Comparison of ENCODE assay signal across 1 cellular context in the genomic region with DNA sequence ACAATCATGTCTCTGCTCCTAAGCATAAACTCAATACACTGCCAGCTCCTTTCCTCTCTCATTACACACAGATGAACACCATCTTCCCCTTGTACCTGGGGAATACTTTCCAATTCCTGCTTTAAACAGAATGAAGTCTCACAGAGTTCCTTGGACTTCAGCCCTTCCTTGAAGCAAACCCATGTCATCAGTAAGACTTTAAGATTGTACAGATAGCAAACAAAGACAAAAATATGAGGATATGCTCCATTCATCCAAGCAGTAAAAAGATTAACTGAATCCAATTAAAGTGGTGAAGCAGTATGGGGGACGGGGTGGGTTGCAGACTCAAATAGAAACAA.
TF ChIP-seq lines count a peak whose summit lies in the region.

No MANE protein-coding gene starts in this region.

TF ChIP-seq in HepG2, 621 proteins besides CTCF, POLR2A, EP300 and RAD21:
- no peak for TF ChIP-seq ZNF296 (CRISPR knock-in tag; conservative IDR thresholded peaks at IDR 0.05)
- TF ChIP-seq FLYWCH1 (CRISPR knock-in tag; IDR thresholded peaks at IDR 0.05) = no peak
- TF ChIP-seq ZNF607 (CRISPR knock-in tag; IDR thresholded peaks at IDR 0.05; ENCODE audit: borderline replicate concordance) = no peak
- TF ChIP-seq TOPORS (CRISPR knock-in tag; IDR thresholded peaks at IDR 0.05) = no peak
- TF ChIP-seq, protein P1, sequence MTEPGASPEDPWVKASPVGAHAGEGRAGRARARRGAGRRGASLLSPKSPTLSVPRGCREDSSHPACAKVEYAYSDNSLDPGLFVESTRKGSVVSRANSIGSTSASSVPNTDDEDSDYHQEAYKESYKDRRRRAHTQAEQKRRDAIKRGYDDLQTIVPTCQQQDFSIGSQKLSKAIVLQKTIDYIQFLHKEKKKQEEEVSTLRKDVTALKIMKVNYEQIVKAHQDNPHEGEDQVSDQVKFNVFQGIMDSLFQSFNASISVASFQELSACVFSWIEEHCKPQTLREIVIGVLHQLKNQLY (CRISPR knock-in tag; IDR thresholded peaks at IDR 0.05) = no peak
TF ChIP-seq in HepG2: peak in this region for 0.
